Comparison of ENCODE assay signal across 1 cellular context in the genomic region with DNA sequence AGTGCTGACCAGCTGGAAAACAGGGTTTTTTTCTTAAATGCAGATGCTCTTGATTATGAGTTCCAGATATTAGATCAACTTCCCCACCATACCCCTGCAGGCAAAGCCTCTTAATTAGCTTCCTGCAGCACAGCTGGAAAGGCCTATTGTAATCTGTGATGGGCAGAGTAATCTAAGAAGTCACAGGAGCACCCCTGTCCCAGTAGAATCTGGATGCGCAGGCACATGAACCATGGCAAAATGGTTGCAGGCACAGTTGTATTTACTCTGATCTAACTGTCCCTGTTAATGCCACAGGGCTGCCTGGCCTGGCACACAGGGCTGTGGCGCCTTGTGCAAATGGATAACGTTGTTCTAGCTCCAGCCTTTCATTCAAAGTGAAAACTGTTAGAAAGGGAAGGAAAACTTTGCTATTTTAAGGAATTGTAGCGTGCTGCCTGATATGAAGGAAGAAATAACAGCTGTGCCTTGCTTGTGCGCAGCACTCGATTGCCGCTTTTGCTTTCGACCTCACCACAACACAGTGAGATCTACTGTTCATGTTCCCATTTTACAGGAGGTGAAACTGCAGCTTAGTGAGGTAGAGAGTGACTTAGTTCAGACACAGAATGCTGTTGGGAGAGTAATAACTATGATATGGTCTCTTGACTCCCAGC.
TF ChIP-seq lines count a peak whose summit lies in the region.

No MANE protein-coding gene starts in this region.

TF ChIP-seq in IMR-90, 13 proteins besides CTCF, POLR2A, EP300 and RAD21:
- no peak for TF ChIP-seq MAFK (IDR thresholded peaks at IDR 0.05; ENCODE audit: low read depth, low read length)
- no peak for TF ChIP-seq NFE2L2 (IDR thresholded peaks at IDR 0.05; ENCODE audit: low read depth, low read length)
- TF ChIP-seq, protein P1, sequence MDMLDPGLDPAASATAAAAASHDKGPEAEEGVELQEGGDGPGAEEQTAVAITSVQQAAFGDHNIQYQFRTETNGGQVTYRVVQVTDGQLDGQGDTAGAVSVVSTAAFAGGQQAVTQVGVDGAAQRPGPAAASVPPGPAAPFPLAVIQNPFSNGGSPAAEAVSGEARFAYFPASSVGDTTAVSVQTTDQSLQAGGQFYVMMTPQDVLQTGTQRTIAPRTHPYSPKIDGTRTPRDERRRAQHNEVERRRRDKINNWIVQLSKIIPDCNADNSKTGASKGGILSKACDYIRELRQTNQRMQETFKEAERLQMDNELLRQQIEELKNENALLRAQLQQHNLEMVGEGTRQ (IDR thresholded peaks at IDR 0.05; ENCODE audit: low read depth, low read length), result no peak
- no peak for TF ChIP-seq SMC3 (IDR thresholded peaks at IDR 0.05; ENCODE audit: low read depth, low read length)
- no peak for TF ChIP-seq FOS (IDR thresholded peaks at IDR 0.05; ENCODE audit: low read depth, low read length)
- TF ChIP-seq RCOR1 (IDR thresholded peaks at IDR 0.05; ENCODE audit: insufficient replicate concordance, low read length), result no peak
- TF ChIP-seq CEBPB (IDR thresholded peaks at IDR 0.05; ENCODE audit: low read depth, low read length), result no peak
